Comparison of ENCODE assay signal across 30 cellular contexts in the genomic region with DNA sequence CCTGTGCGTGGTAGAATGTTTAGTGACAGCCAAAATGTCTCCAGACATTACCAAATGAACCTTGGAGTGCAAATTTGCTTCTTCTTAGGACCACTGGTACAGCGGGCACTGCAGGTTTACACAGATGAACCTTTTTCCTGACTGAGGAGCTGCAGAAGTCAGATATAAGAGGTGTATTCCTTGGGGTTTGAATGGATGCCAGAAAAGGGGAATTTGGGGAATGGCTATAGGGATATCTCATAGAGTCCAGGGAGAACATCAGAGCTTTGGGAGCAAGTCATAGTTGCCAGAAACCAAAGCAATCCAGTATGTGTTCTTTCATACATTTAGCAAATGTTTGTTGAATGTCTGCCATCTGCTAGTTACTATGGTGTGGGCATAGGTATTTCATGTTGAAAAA.
"Had no signal": no experiment of that assay in that cellular context is flagged by ENCODE, and none has a peak within 500 bp of the region (broad histone marks: within the 10 kb centered on the region; RNA-seq: fewer than 3 reads in every experiment).

No MANE protein-coding gene starts in this region.

- H3K36me3 ChIP-seq: ovary, right lobe of liver, sigmoid colon, thyroid gland had no signal

- H3K4me1 Mint-ChIP-seq: natural killer cell; nephron progenitor cell; neural crest cell; stimulated activated effector memory CD8-positive, alpha-beta T cell treated with anti-CD3 and anti-CD28 coated beads, Interleukin-12 subunit alpha, Interleukin-12 subunit beta, amount 100 ng/mL, for 72 hours; stimulated activated naive B cell treated with anti-CD40 and anti-IgM and Interleukin-4, amounts not matched to agents 10 μg/mL and 1 μg/mL and 100 μg/mL, for 72 hours had no signal

- H3K9ac ChIP-seq: parathyroid adenoma had no signal

- H3K36me3 Mint-ChIP-seq: natural killer cell had no signal

- H3K27me3 ChIP-seq: neutrophil, ovary, right lobe of liver, sigmoid colon, stomach, suprapubic skin, thyroid gland, tibial nerve, upper lobe of left lung, vagina had no signal

- FAIRE-seq: small intestine, urothelium cell line had no signal

- H3K4me3 ChIP-seq: ovary, psoas muscle, right lobe of liver, sigmoid colon, stomach, suprapubic skin, thoracic aorta, thyroid gland, tibial nerve, upper lobe of left lung, vagina had no signal

- H2AFZ ChIP-seq: parathyroid adenoma had no signal

- H3K27me3 Mint-ChIP-seq: naive thymus-derived CD4-positive, alpha-beta T cell; progenitor cell of endocrine pancreas; stimulated activated naive B cell treated with anti-CD40 and anti-IgM and Interleukin-4, amounts not matched to agents 10 μg/mL and 1 μg/mL and 100 μg/mL, for 72 hours; stimulated activated naive CD8-positive, alpha-beta T cell treated with anti-CD3 and anti-CD28 coated beads, Interleukin-15, Interleukin-2, amounts not matched to agents 100 ng/mL and 50 ng/mL, for 24 hours had no signal

- DNase-seq: naive thymus-derived CD4-positive, alpha-beta T cell; natural killer cell; nephron progenitor cell; nucleus accumbens; ovary; psoas muscle; right cardiac atrium; right lobe of liver; sigmoid colon; small intestine; stimulated activated CD4-positive, alpha-beta T cell treated with anti-CD3 and anti-CD28 coated beads, Interleukin-2, amount 100 ng/mL, for 24 hours; stimulated activated CD4-positive, alpha-beta T cell treated with anti-CD3 and anti-CD28 coated beads, Interleukin-2, amount 100 ng/mL, for 48 hours; stimulated activated CD4-positive, alpha-beta T cell treated with anti-CD3 and anti-CD28 coated beads, Interleukin-4, amount 100 ng/mL, for 24 hours; stimulated activated naive B cell treated with anti-CD40 and anti-IgM and Interleukin-4, amounts not matched to agents 10 μg/mL and 1 μg/mL and 100 μg/mL, for 72 hours; stimulated activated naive CD4-positive, alpha-beta T cell treated with Interleukin-2 at 50 U/mL for 16 hours; stomach; thyroid gland; trophoblast cell had no signal

- H3K4me3 Mint-ChIP-seq: naive thymus-derived CD4-positive, alpha-beta T cell; natural killer cell; nephron progenitor cell; neural crest cell; stimulated activated effector memory CD8-positive, alpha-beta T cell treated with anti-CD3 and anti-CD28 coated beads, Interleukin-12 subunit alpha, Interleukin-12 subunit beta, amount 100 ng/mL, for 72 hours; stimulated activated naive B cell treated with anti-CD40 and anti-IgM and Interleukin-4, amounts not matched to agents 10 μg/mL and 1 μg/mL and 100 μg/mL, for 72 hours; stimulated activated naive CD8-positive, alpha-beta T cell treated with anti-CD3 and anti-CD28 coated beads, Interleukin-15, Interleukin-2, amounts not matched to agents 100 ng/mL and 50 ng/mL, for 24 hours had no signal

- H3K27ac Mint-ChIP-seq: naive thymus-derived CD4-positive, alpha-beta T cell; natural killer cell; nephron progenitor cell; progenitor cell of endocrine pancreas; stimulated activated effector memory CD8-positive, alpha-beta T cell treated with anti-CD3 and anti-CD28 coated beads, Interleukin-12 subunit alpha, Interleukin-12 subunit beta, amount 100 ng/mL, for 72 hours; stimulated activated naive B cell treated with anti-CD40 and anti-IgM and Interleukin-4, amounts not matched to agents 10 μg/mL and 1 μg/mL and 100 μg/mL, for 72 hours; stimulated activated naive CD8-positive, alpha-beta T cell treated with anti-CD3 and anti-CD28 coated beads, Interleukin-15, Interleukin-2, amounts not matched to agents 100 ng/mL and 50 ng/mL, for 24 hours had no signal

- H3K9me3 Mint-ChIP-seq: natural killer cell; stimulated activated effector memory CD8-positive, alpha-beta T cell treated with anti-CD3 and anti-CD28 coated beads, Interleukin-12 subunit alpha, Interleukin-12 subunit beta, amount 100 ng/mL, for 72 hours; stimulated activated naive CD8-positive, alpha-beta T cell treated with anti-CD3 and anti-CD28 coated beads, Interleukin-15, Interleukin-2, amounts not matched to agents 100 ng/mL and 50 ng/mL, for 24 hours had no signal

- H3K27ac ChIP-seq: neutrophil, ovary, parathyroid adenoma, psoas muscle, right lobe of liver, sigmoid colon, stomach, suprapubic skin, thoracic aorta, thyroid gland, tibial nerve, upper lobe of left lung, vagina had no signal

- H3K9me3 ChIP-seq: neutrophil, ovary, psoas muscle, right lobe of liver, sigmoid colon, stomach, suprapubic skin, thoracic aorta, thyroid gland, tibial nerve, upper lobe of left lung, vagina had no signal

- H3K4me1 ChIP-seq: parathyroid adenoma, psoas muscle, right lobe of liver, stomach, suprapubic skin, thyroid gland, upper lobe of left lung, vagina had no signal
